Comparison of ENCODE assay signal across 26 cellular contexts in genomic region chr15:27770086-27770607, GRCh38.
"Had no signal": no experiment of that assay in that cellular context is flagged by ENCODE, and none has a peak within 500 bp of the region (broad histone marks: within the 10 kb centered on the region; RNA-seq: fewer than 3 reads in every experiment).

No MANE protein-coding gene starts in this region.

- H3K36me3 Mint-ChIP-seq: stimulated activated naive B cell treated with anti-CD40 and anti-IgM and Interleukin-4, amounts not matched to agents 10 μg/mL and 1 μg/mL and 100 μg/mL, for 72 hours had no signal

- DNase-seq: dermis blood vessel endothelial cell; effector memory CD8-positive, alpha-beta T cell; erythroblast; esophagus squamous epithelium; foreskin melanocyte; glutamatergic neuron; heart right ventricle; hippocampal formation; left cardiac atrium; left lung; naive thymus-derived CD8-positive, alpha-beta T cell; nephron progenitor cell; occipital lobe; ovary; psoas muscle; right cardiac atrium; sigmoid colon; stimulated activated CD4-positive, alpha-beta T cell treated with anti-CD3 and anti-CD28 coated beads, Interleukin-2, amount 100 ng/mL, for 24 hours; stimulated activated CD4-positive, alpha-beta T cell treated with anti-CD3 and anti-CD28 coated beads, Interleukin-4, amount 100 ng/mL, for 24 hours; stimulated activated naive B cell treated with anti-CD40 and anti-IgM and Interleukin-4, amounts not matched to agents 10 μg/mL and 1 μg/mL and 100 μg/mL, for 72 hours; stomach had no signal

- H3K27ac ChIP-seq: coronary artery, esophagus squamous epithelium, heart right ventricle, left lung, ovary, psoas muscle, sigmoid colon, stomach, thoracic aorta, tibial nerve had no signal

- H3K27me3 Mint-ChIP-seq: effector memory CD8-positive, alpha-beta T cell had no signal

- H3K36me3 ChIP-seq: esophagus squamous epithelium, heart right ventricle, left lung, ovary, sigmoid colon, stomach, thoracic aorta, tibial nerve had no signal

- FAIRE-seq: endometrium, islet of Langerhans had no signal

- H3K4me1 Mint-ChIP-seq: stimulated activated naive B cell treated with anti-CD40 and anti-IgM and Interleukin-4, amounts not matched to agents 10 μg/mL and 1 μg/mL and 100 μg/mL, for 72 hours had no signal

- H3K9me3 ChIP-seq: psoas muscle, thoracic aorta had no signal

- H3K4me3 Mint-ChIP-seq: effector memory CD8-positive, alpha-beta T cell; naive thymus-derived CD8-positive, alpha-beta T cell; nephron progenitor cell; stimulated activated naive B cell treated with anti-CD40 and anti-IgM and Interleukin-4, amounts not matched to agents 10 μg/mL and 1 μg/mL and 100 μg/mL, for 72 hours had no signal

- H3K4me1 ChIP-seq: esophagus squamous epithelium, heart right ventricle, left lung, psoas muscle, sigmoid colon, stomach, tibial nerve had no signal

- H3K27ac Mint-ChIP-seq: effector memory CD8-positive, alpha-beta T cell; nephron progenitor cell; stimulated activated naive B cell treated with anti-CD40 and anti-IgM and Interleukin-4, amounts not matched to agents 10 μg/mL and 1 μg/mL and 100 μg/mL, for 72 hours had no signal

- H3K4me3 ChIP-seq: coronary artery, esophagus squamous epithelium, heart right ventricle, left lung, ovary, psoas muscle, sigmoid colon, stomach, thoracic aorta, tibial nerve had no signal

- H3K27me3 ChIP-seq: esophagus squamous epithelium, heart right ventricle, left lung, ovary, sigmoid colon, stomach, tibial nerve had no signal

- ATAC-seq: effector memory CD8-positive, alpha-beta T cell; heart right ventricle; left cardiac atrium; left lung; naive thymus-derived CD8-positive, alpha-beta T cell; psoas muscle; stimulated activated naive B cell treated with anti-CD40 and anti-IgM and Interleukin-4, amounts not matched to agents 10 μg/mL and 1 μg/mL and 100 μg/mL, for 72 hours had no signal
